In genomic region chr9:74784506-74784905, GRCh38 we compare ENCODE assay signal across 13 cellular contexts.
A peak's percentile ranks its signal among the peaks of the same experiment; 100 is the strongest.
DNase-seq lines count a peak whose midpoint lies in the region; ATAC-seq and TF ChIP-seq lines count a peak whose summit lies in the region.
"Had no signal": no experiment of that assay in that cellular context is flagged by ENCODE, and none has a peak within 500 bp of the region (broad histone marks: within the 10 kb centered on the region; RNA-seq: fewer than 3 reads in every experiment).

No MANE protein-coding gene starts in this region.

- H3K4me3 ChIP-seq in GM23248, result no peak overlapping the region
- no peak overlapping the region for H3K4me3 ChIP-seq in adipocyte (ENCODE audit: low read length)
- H3K4me3 ChIP-seq in foreskin fibroblast (ENCODE audit: low read depth in 1 of 2, low read length in 2 of 2), result no peak overlapping the region
- no peak overlapping the region for H3K4me3 ChIP-seq in sigmoid colon
- H3K4me3 ChIP-seq: BLaER1 had no signal

- TF ChIP-seq CTCF in foreskin fibroblast (IDR thresholded peaks at IDR 0.05; ENCODE audit: low read depth, low read length) (no peak), sigmoid colon (IDR thresholded peaks at IDR 0.05) (no peak)

- no peak for ATAC-seq in HG03097 (IDR thresholded peaks at IDR 0.05; ENCODE audit: low FRiP score, unreplicated experiment)
- ATAC-seq: HCT116 had no signal

- 0 out of 2 replicates have a peak, but pooled peaks cover 5% of the 10 kb centered on the region for H3F3A ChIP-seq in GM23248 (ENCODE audit: insufficient read depth)

- H3K27ac ChIP-seq in GM23248 (no peak overlapping the region), sigmoid colon (no peak overlapping the region)
- H3K27ac ChIP-seq: BLaER1, KMS-11 had no signal

- H3K9me3 ChIP-seq in GM23248 (ENCODE audit: low read depth), result no peaks in the 10 kb centered on the region
- no peaks in the 10 kb centered on the region for H3K9me3 ChIP-seq in adipocyte (ENCODE audit: control insufficient read depth, low read length)
- no peaks in the 10 kb centered on the region for H3K9me3 ChIP-seq in sigmoid colon
- H3K9me3 ChIP-seq: BLaER1, Caco-2 had no signal

- in situ Hi-C loops in GM23248 (cut with MboI), result no loop called here

- TF ChIP-seq POLR2A in sigmoid colon (IDR thresholded peaks at IDR 0.05), result no peak

- WGBS in GM23248 (ENCODE audit: low coverage in 1 of 2, low lambda C conversion rate in 2 of 2, missing lambda C conversion rate in 2 of 2), 2 experiments, result 27 to 28% methylated on average over 5 of the region's 5 CpGs
- 88 to 92% methylated on average over 5 of the region's 5 CpGs for WGBS in sigmoid colon, 2 donors

- H3K27me3 ChIP-seq in GM23248 (replicated peaks; ENCODE audit: insufficient read depth) (no peaks in the 10 kb centered on the region), adipocyte (replicated peaks; ENCODE audit: control insufficient read depth, insufficient read depth, low read length) (peaks cover 5% of the 10 kb centered on the region), sigmoid colon (no peaks in the 10 kb centered on the region)
- H3K27me3 ChIP-seq: BLaER1 had no signal

- no peak overlapping the region for H2AFZ ChIP-seq in GM23248

- no peak overlapping the region for H3K9ac ChIP-seq in GM23248
- no peak overlapping the region for H3K9ac ChIP-seq in adipocyte (ENCODE audit: low read length)
- H3K9ac ChIP-seq: BLaER1, KMS-11 had no signal

- peaks cover 6% of the 10 kb centered on the region; the same call in 1 of the 2 replicates for H3K4me1 ChIP-seq in GM23248 (ENCODE audit: insufficient read depth)
- H3K4me1 ChIP-seq in adipocyte (ENCODE audit: control insufficient read depth, insufficient read depth, low read length), result no peaks in the 10 kb centered on the region
- no peaks in the 10 kb centered on the region for H3K4me1 ChIP-seq in sigmoid colon
- H3K4me1 ChIP-seq: BLaER1, Caco-2 had no signal

- no peaks in the 10 kb centered on the region for H3K79me2 ChIP-seq in GM23248 (ENCODE audit: insufficient read depth)

- TF ChIP-seq EP300 in sigmoid colon (IDR thresholded peaks at IDR 0.05), result no peak

- peak; percentile 50 for DNase-seq in AG20443 (ENCODE audit: low spot score)
- DNase-seq in GM23248, result peak; percentile 59
- peak; percentile 8 for DNase-seq in adipocyte (ENCODE audit: low read depth)
- DNase-seq in foreskin fibroblast, result peak; percentile 83 to 88
- no peak for DNase-seq in stimulated activated CD4-positive, alpha-beta T cell treated with anti-CD3 and anti-CD28 coated beads, Interleukin-1b, Interleukin-23, amount 100 ng/mL, for 48 hours
- no peak for DNase-seq in sigmoid colon
- DNase-seq: ACHN; Caco-2; CD8-positive, alpha-beta memory T cell had no signal

- H3K36me3 ChIP-seq in GM23248 (ENCODE audit: low read depth), result no peaks in the 10 kb centered on the region
- H3K36me3 ChIP-seq in adipocyte (ENCODE audit: control insufficient read depth, insufficient read depth, low read length, severe bottlenecking), result no peaks in the 10 kb centered on the region
- H3K36me3 ChIP-seq in sigmoid colon, result no peaks in the 10 kb centered on the region
- H3K36me3 ChIP-seq: BLaER1 had no signal

- no peak overlapping the region for H3K4me2 ChIP-seq in GM23248 (ENCODE audit: unreplicated experiment)
- H3K4me2 ChIP-seq: BLaER1, KMS-11 had no signal

- H3K9me2 ChIP-seq in GM23248 (ENCODE audit: insufficient read depth), result no peaks in the 10 kb centered on the region

- intact Hi-C loops in sigmoid colon (cut with DNase I), result no loop called here

- no peaks in the 10 kb centered on the region for H4K20me1 ChIP-seq in GM23248 (ENCODE audit: insufficient read depth)
- H4K20me1 ChIP-seq: BLaER1 had no signal

Comparison
In these comparisons a context has a peak if more than half of its experiments do, and no peak if none do; other contexts are left out.
1. DNase-seq: peak in AG20443 (single experiment), GM23248 (single experiment), adipocyte (single experiment) and foreskin fibroblast (2 of 2); none in stimulated activated CD4-positive, alpha-beta T cell treated with anti-CD3 and anti-CD28 coated beads, Interleukin-1b, Interleukin-23, amount 100 ng/mL, for 48 hours (single experiment) and sigmoid colon (single experiment).